Comparison of ENCODE assay signal across 12 cellular contexts in genomic region chr17:68733241-68734176, GRCh38.
A peak's percentile ranks its signal among the peaks of the same experiment; 100 is the strongest.
DNase-seq lines count a peak whose midpoint lies in the region; ATAC-seq, FAIRE-seq and TF ChIP-seq lines count a peak whose summit lies in the region.
"Had no signal": no experiment of that assay in that cellular context is flagged by ENCODE, and none has a peak within 500 bp of the region (broad histone marks: within the 10 kb centered on the region; RNA-seq: fewer than 3 reads in every experiment).

No MANE protein-coding gene starts in this region.

- H3K4me2 ChIP-seq in endothelial cell of umbilical vein (ENCODE audit: insufficient read depth, low read length) (peak overlapping the region; percentile 39), HepG2 (ENCODE audit: low read depth, low read length) (peak overlapping the region; percentile 54)

- H3K36me3 ChIP-seq in HUES48 (ENCODE audit: control insufficient read depth, insufficient read depth, low read length), result no peaks in the 10 kb centered on the region
- no peaks in the 10 kb centered on the region for H3K36me3 ChIP-seq in endothelial cell of umbilical vein (ENCODE audit: control insufficient read depth in 2 of 2, extremely low read depth in 1 of 2, insufficient read depth in 2 of 2, low read length in 2 of 2)
- H3K36me3 ChIP-seq in HepG2 (replicated peaks in 1 of 2; ENCODE audit: control insufficient read depth in 1 of 2, insufficient read depth in 2 of 2, low read length in 2 of 2), result no peaks in the 10 kb centered on the region
- no peaks in the 10 kb centered on the region for H3K36me3 ChIP-seq in thoracic aorta

- H2AFZ ChIP-seq in endothelial cell of umbilical vein (ENCODE audit: low read depth, low read length) (peak overlapping the region; percentile 47), HepG2 (ENCODE audit: low read length) (no peak overlapping the region)

- H3K9ac ChIP-seq in HUES48 (ENCODE audit: low read depth, low read length) (no peak overlapping the region), endothelial cell of umbilical vein (replicated peaks; ENCODE audit: extremely low read depth, insufficient read depth, low read length) (no peak overlapping the region), HepG2 (ENCODE audit: insufficient read depth, low read depth, low read length) (no peak overlapping the region)

- no peaks in the 10 kb centered on the region for H4K20me1 ChIP-seq in endothelial cell of umbilical vein (replicated peaks; ENCODE audit: control insufficient read depth, extremely low read depth, insufficient read depth, low read length)
- no peaks in the 10 kb centered on the region for H4K20me1 ChIP-seq in HepG2 (ENCODE audit: insufficient read depth, low read length)

- ATAC-seq in HepG2 (peak; percentile 98), thoracic aorta (ENCODE audit: insufficient number of reproducible peaks, low FRiP score, low read depth) (peak; percentile 32), HG03571 (IDR thresholded peaks at IDR 0.05; ENCODE audit: unreplicated experiment) (no peak), HG03196 (IDR thresholded peaks at IDR 0.05; ENCODE audit: unreplicated experiment) (no peak)
- ATAC-seq: activated CD8-positive, alpha-beta memory T cell treated with anti-CD3 and anti-CD28 coated beads, Interleukin-2, amount 10 ng/mL, durations not matched to agents 7 days and 5 days; body of pancreas had no signal

- H3K79me2 ChIP-seq in endothelial cell of umbilical vein (ENCODE audit: control insufficient read depth, insufficient read depth, low read length), result no peaks in the 10 kb centered on the region
- no peaks in the 10 kb centered on the region for H3K79me2 ChIP-seq in HepG2 (ENCODE audit: insufficient read depth, low read length)

- POLR2A ChIA-PET in endothelial cell of umbilical vein (lab: Charles Lee) (no interaction called here), HepG2 (lab: Yijun Ruan, JAX) (no interaction called here)

- no peaks in the 10 kb centered on the region for H3K9me1 ChIP-seq in endothelial cell of umbilical vein (replicated peaks; ENCODE audit: control insufficient read depth, extremely low read depth, insufficient read depth, low read length)

- DNase-seq in endothelial cell of umbilical vein (ENCODE audit: low read depth, low spot score) (peak; percentile 66), HepG2 (ENCODE audit: low spot score) (peak; percentile 83), thoracic aorta (ENCODE audit: low spot score) (no peak), KBM-7 (no peak), T-helper 2 cell (no peak)
- DNase-seq: activated CD8-positive, alpha-beta memory T cell treated with anti-CD3 and anti-CD28 coated beads, Interleukin-2, amount 10 ng/mL, durations not matched to agents 7 days and 5 days; GDM1; head of caudate nucleus had no signal

- under 1% methylated on average over 4 of the region's 4 CpGs for WGBS in HepG2 (ENCODE audit: low lambda C conversion rate)

- BruUV-seq in endothelial cell of umbilical vein (replicated peaks; lab: Mats Ljungman, UMichigan) (no TSS peak), HepG2 (replicated peaks; lab: Mats Ljungman, UMichigan) (no TSS peak)

- intact Hi-C loops in endothelial cell of umbilical vein (cut with micrococcal nuclease) (no loop called here), HepG2 (cut with micrococcal nuclease; ENCODE audit: unreplicated experiment) (no loop called here)

- H3K4me3 ChIP-seq in HUES48 (ENCODE audit: low read depth, low read length) (no peak overlapping the region), endothelial cell of umbilical vein (replicated peaks in 1 of 3; ENCODE audit: insufficient read depth in 1 of 3, low read depth in 1 of 3, low read length in 3 of 3) (no peak overlapping the region), HepG2 (replicated peaks in 1 of 3; ENCODE audit: insufficient read depth in 1 of 3, low read depth in 2 of 3, low read length in 3 of 3) (no peak overlapping the region), thoracic aorta (peak overlapping the region; percentile 28)
- H3K4me3 ChIP-seq: body of pancreas had no signal

- dilution Hi-C loops in endothelial cell of umbilical vein (cut with MboI; ENCODE audit: extremely low pct_ligation_motif_present, low sequenced_read_pairs), result no loop called here

- H3K27me3 ChIP-seq in HUES48 (ENCODE audit: control insufficient read depth, insufficient read depth, low read length) (no peaks in the 10 kb centered on the region), endothelial cell of umbilical vein (ENCODE audit: control insufficient read depth in 2 of 2, insufficient read depth in 2 of 2, low read length in 2 of 2) (no peaks in the 10 kb centered on the region), HepG2 (ENCODE audit: control insufficient read depth in 1 of 2, insufficient read depth in 2 of 2, low read length in 2 of 2) (no peaks in the 10 kb centered on the region; a peak in 1 of 5 replicates), thoracic aorta (replicated peaks; ENCODE audit: insufficient read depth) (no peaks in the 10 kb centered on the region)
- H3K27me3 ChIP-seq: body of pancreas had no signal

- in situ Hi-C loops in HepG2 (cut with HindIII; ENCODE audit: extremely low pct_ligation_motif_present, low pct_unique_long_range_greater_than_20kb), result no loop called here
- in situ Hi-C loops in KBM-7 (cut with MboI; ENCODE audit: low pct_unique_long_range_greater_than_20kb, low sequenced_read_pairs), result no loop called here

- no peak for TF ChIP-seq RAD21 in HepG2 (CRISPR knock-in tag; IDR thresholded peaks at IDR 0.05)

- TF ChIP-seq POLR2A in endothelial cell of umbilical vein (IDR thresholded peaks at IDR 0.05; ENCODE audit: low read depth, low read length) (no peak), HepG2 (IDR thresholded peaks at IDR 0.05; ENCODE audit: insufficient read depth in 1 of 2, low read depth in 2 of 2, low read length in 2 of 2) (no peak)

- H3K4me1 ChIP-seq in HUES48 (ENCODE audit: control insufficient read depth, insufficient read depth, low read length), result peaks cover 28% of the 10 kb centered on the region
- peaks cover 10% of the 10 kb centered on the region for H3K4me1 ChIP-seq in endothelial cell of umbilical vein (ENCODE audit: control insufficient read depth, extremely low read depth, insufficient read depth, low read length)
- peaks cover 34% of the 10 kb centered on the region for H3K4me1 ChIP-seq in HepG2 (ENCODE audit: insufficient read depth, low read length)
- H3K4me1 ChIP-seq in thoracic aorta (ENCODE audit: control insufficient read depth in 1 of 2, low read depth in 2 of 2), result peaks cover 19 to 38% of the 10 kb centered on the region in 2 donors

- CTCF ChIA-PET in endothelial cell of umbilical vein (lab: Charles Lee) (interaction anchor here (0.6 kb wide), 1 partner anchor 314 kb away, joined by 3 read pairs; no protein-coding TSS in a partner anchor), HepG2 (lab: Yijun Ruan, JAX; ENCODE audit: low intra/inter-chr PET ratio, low total read pairs) (no interaction called here)

- TF ChIP-seq CTCF in endothelial cell of umbilical vein (IDR thresholded peaks at IDR 0.05; ENCODE audit: extremely low read depth in 1 of 2, insufficient read depth in 1 of 2, low read depth in 1 of 2, low read length in 2 of 2), result no peak
- TF ChIP-seq CTCF in HepG2 (CRISPR knock-in tag; IDR thresholded peaks at IDR 0.05), result no peak
- TF ChIP-seq CTCF in thoracic aorta (IDR thresholded peaks at IDR 0.05), result no peak

- peak; percentile 79 for FAIRE-seq in endothelial cell of umbilical vein (lab: Jason Lieb, UNC)
- FAIRE-seq in HepG2 (lab: Jason Lieb, UNC), result peak; percentile 79

- peak overlapping the region; percentile 91 for H3K27ac ChIP-seq in HUES48 (ENCODE audit: low read depth, low read length)
- H3K27ac ChIP-seq in endothelial cell of umbilical vein (ENCODE audit: insufficient read depth, low read depth, low read length), result peak overlapping the region; percentile 26
- no peak overlapping the region for H3K27ac ChIP-seq in HepG2 (ENCODE audit: extremely low read length, insufficient read depth, low read length)
- peak overlapping the region; percentile 7 to 51 for H3K27ac ChIP-seq in thoracic aorta

- TF ChIP-seq EP300 in HepG2 (IDR thresholded peaks at IDR 0.05; ENCODE audit: low read depth in 2 of 2, low read length in 2 of 2) (0 out of 4 replicates have a peak, but pooled peaks of 1 of the 2 experiments have one; percentile 39), HepG2 (CRISPR knock-in tag; IDR thresholded peaks at IDR 0.05; ENCODE audit: borderline replicate concordance) (no peak)

- H3K9me3 ChIP-seq in HUES48 (ENCODE audit: control insufficient read depth, insufficient read depth, low read length) (peaks cover 22% of the 10 kb centered on the region), endothelial cell of umbilical vein (replicated peaks; ENCODE audit: control insufficient read depth, insufficient read depth, low read length) (no peaks in the 10 kb centered on the region), HepG2 (ENCODE audit: low read length) (no peaks in the 10 kb centered on the region), thoracic aorta (no peaks in the 10 kb centered on the region)
- H3K9me3 ChIP-seq: body of pancreas had no signal

TF ChIP-seq in endothelial cell of umbilical vein, 7 proteins besides CTCF, POLR2A, EP300 and RAD21:
- peak; percentile 24 for TF ChIP-seq GATA2 (IDR thresholded peaks at IDR 0.05; ENCODE audit: insufficient read depth, insufficient read length, low read depth, low read length)
- TF ChIP-seq, protein P1, sequence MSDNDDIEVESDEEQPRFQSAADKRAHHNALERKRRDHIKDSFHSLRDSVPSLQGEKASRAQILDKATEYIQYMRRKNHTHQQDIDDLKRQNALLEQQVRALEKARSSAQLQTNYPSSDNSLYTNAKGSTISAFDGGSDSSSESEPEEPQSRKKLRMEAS (IDR thresholded peaks at IDR 0.05; ENCODE audit: insufficient read depth, insufficient read length), result no peak

TF ChIP-seq in HepG2, 621 proteins besides CTCF, POLR2A, EP300 and RAD21 (continues in another document):
- TF ChIP-seq POGZ (CRISPR knock-in tag; IDR thresholded peaks at IDR 0.05) (peak; percentile 66; the same call in 1 of the 2 replicates), NFKBIZ (CRISPR knock-in tag; IDR thresholded peaks at IDR 0.05) (no peak)

Comparison
In these comparisons a context has a peak if more than half of its experiments do, and no peak if none do; other contexts are left out.
1. DNase-seq: peak in endothelial cell of umbilical vein (single experiment) and HepG2 (single experiment); none in thoracic aorta (single experiment), KBM-7 (single experiment) and T-helper 2 cell (0 of 5).
2. ATAC-seq: peak in HepG2 (single experiment) and thoracic aorta (single experiment); none in HG03571 (single experiment) and HG03196 (single experiment).